ENCODE assay signal across 1 cellular context in the genomic region with DNA sequence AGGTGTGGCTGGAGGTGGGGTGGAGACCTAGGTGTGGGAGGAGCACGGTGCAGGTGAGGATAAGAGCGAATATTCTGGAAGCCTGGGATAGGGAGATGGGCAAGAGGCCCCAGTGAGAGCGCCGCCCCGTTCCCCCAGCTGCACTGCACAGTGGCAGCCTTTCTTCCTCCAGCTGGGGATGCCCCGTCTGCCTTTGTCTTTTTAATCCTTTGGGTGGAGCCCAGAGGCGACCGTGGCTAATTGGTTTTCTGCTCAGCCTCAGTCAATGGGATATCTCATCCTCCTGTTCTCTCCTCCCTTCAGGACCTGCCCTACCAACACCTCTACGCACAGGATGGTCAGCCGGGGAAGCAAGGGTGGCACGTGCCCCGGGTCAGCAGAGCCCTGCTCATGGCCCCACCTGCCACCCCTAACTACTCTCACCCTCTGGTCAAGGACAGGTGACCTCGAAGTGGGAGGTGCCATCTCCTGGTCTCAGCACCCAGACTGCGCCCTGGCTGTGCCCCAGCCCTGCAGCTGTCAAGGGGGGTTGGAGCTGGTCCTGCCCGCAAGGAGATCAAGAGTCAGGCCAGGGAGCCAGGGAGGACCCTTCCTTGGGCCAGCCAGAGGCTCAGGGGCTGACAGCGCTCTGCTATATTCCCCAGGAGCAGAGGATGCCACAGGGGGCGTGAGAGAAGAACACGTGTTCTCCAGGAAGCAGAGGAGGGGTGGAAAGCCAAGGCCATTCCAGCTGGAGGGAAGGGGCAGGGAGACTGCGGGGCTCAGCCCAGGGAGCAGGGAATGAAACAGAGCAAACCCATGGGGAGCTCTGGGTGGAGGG.
TF ChIP-seq lines count a peak whose summit lies in the region.

No MANE protein-coding gene starts in this region.

TF ChIP-seq in HepG2, 621 proteins besides CTCF, POLR2A, EP300 and RAD21 (continued from another document and continues in another):
- TF ChIP-seq, protein P1, sequence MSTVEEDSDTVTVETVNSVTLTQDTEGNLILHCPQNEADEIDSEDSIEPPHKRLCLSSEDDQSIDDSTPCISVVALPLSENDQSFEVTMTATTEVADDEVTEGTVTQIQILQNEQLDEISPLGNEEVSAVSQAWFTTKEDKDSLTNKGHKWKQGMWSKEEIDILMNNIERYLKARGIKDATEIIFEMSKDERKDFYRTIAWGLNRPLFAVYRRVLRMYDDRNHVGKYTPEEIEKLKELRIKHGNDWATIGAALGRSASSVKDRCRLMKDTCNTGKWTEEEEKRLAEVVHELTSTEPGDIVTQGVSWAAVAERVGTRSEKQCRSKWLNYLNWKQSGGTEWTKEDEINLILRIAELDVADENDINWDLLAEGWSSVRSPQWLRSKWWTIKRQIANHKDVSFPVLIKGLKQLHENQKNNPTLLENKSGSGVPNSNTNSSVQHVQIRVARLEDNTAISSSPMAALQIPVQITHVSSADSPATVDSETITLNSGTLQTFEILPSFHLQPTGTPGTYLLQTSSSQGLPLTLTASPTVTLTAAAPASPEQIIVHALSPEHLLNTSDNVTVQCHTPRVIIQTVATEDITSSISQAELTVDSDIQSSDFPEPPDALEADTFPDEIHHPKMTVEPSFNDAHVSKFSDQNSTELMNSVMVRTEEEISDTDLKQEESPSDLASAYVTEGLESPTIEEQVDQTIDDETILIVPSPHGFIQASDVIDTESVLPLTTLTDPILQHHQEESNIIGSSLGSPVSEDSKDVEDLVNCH (CRISPR knock-in tag; IDR thresholded peaks at IDR 0.05), result 0 out of 2 replicates have a peak, but pooled peaks have one; percentile 68
- 0 out of 2 replicates have a peak, but pooled peaks have one; percentile 30 for TF ChIP-seq ARHGAP35 (CRISPR knock-in tag; IDR thresholded peaks at IDR 0.05; ENCODE audit: borderline replicate concordance)
- peak; percentile 74 for TF ChIP-seq PITX1 (CRISPR knock-in tag; IDR thresholded peaks at IDR 0.05)
- no peak for TF ChIP-seq ZNF768 (CRISPR knock-in tag; IDR thresholded peaks at IDR 0.05)
- no peak for TF ChIP-seq HDAC6 (IDR thresholded peaks at IDR 0.05; ENCODE audit: low read depth, low read length)
- 0 out of 2 replicates have a peak, but pooled peaks have one; percentile 6 for TF ChIP-seq ERF (CRISPR knock-in tag; IDR thresholded peaks at IDR 0.05)
- TF ChIP-seq ZNF777 (CRISPR knock-in tag; IDR thresholded peaks at IDR 0.05), result 0 out of 2 replicates have a peak, but pooled peaks have one; percentile 16
- 0 out of 2 replicates have a peak, but pooled peaks have one; percentile 18 for TF ChIP-seq STAT5B (CRISPR knock-in tag; IDR thresholded peaks at IDR 0.05)
- TF ChIP-seq, protein P2, sequence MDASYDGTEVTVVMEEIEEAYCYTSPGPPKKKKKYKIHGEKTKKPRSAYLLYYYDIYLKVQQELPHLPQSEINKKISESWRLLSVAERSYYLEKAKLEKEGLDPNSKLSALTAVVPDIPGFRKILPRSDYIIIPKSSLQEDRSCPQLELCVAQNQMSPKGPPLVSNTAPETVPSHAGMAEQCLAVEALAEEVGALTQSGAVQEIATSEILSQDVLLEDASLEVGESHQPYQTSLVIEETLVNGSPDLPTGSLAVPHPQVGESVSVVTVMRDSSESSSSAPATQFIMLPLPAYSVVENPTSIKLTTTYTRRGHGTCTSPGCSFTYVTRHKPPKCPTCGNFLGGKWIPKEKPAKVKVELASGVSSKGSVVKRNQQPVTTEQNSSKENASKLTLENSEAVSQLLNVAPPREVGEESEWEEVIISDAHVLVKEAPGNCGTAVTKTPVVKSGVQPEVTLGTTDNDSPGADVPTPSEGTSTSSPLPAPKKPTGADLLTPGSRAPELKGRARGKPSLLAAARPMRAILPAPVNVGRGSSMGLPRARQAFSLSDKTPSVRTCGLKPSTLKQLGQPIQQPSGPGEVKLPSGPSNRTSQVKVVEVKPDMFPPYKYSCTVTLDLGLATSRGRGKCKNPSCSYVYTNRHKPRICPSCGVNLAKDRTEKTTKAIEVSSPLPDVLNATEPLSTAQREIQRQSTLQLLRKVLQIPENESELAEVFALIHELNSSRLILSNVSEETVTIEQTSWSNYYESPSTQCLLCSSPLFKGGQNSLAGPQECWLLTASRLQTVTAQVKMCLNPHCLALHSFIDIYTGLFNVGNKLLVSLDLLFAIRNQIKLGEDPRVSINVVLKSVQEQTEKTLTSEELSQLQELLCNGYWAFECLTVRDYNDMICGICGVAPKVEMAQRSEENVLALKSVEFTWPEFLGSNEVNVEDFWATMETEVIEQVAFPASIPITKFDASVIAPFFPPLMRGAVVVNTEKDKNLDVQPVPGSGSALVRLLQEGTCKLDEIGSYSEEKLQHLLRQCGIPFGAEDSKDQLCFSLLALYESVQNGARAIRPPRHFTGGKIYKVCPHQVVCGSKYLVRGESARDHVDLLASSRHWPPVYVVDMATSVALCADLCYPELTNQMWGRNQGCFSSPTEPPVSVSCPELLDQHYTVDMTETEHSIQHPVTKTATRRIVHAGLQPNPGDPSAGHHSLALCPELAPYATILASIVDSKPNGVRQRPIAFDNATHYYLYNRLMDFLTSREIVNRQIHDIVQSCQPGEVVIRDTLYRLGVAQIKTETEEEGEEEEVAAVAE (CRISPR knock-in tag; IDR thresholded peaks at IDR 0.05; ENCODE audit: borderline replicate concordance), result peak; percentile 60; the same call in 1 of the 2 replicates
- no peak for TF ChIP-seq TEAD2 (CRISPR knock-in tag; IDR thresholded peaks at IDR 0.05)
- TF ChIP-seq CHCHD3 (CRISPR knock-in tag; IDR thresholded peaks at IDR 0.05), result no peak
- TF ChIP-seq, protein P3, sequence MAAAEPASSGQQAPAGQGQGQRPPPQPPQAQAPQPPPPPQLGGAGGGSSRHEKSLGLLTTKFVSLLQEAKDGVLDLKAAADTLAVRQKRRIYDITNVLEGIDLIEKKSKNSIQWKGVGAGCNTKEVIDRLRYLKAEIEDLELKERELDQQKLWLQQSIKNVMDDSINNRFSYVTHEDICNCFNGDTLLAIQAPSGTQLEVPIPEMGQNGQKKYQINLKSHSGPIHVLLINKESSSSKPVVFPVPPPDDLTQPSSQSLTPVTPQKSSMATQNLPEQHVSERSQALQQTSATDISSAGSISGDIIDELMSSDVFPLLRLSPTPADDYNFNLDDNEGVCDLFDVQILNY (CRISPR knock-in tag; conservative IDR thresholded peaks at IDR 0.05), result no peak
- 0 out of 2 replicates have a peak, but pooled peaks have one; percentile 15 for TF ChIP-seq KDM4B (CRISPR knock-in tag; IDR thresholded peaks at IDR 0.05)
- peak; percentile 49 for TF ChIP-seq PHF5A (CRISPR knock-in tag; IDR thresholded peaks at IDR 0.05; ENCODE audit: low read depth, unreplicated experiment)
- TF ChIP-seq SOX6 (IDR thresholded peaks at IDR 0.05), result no peak
- TF ChIP-seq SOX6 (CRISPR knock-in tag; IDR thresholded peaks at IDR 0.05), result no peak; the same call in 1 of the 2 replicates
- no peak for TF ChIP-seq LCORL (IDR thresholded peaks at IDR 0.05)
- 0 out of 2 replicates have a peak, but pooled peaks have one; percentile 16 for TF ChIP-seq LCORL (CRISPR knock-in tag; IDR thresholded peaks at IDR 0.05)
- no peak for TF ChIP-seq DR1 (CRISPR knock-in tag; IDR thresholded peaks at IDR 0.05)
- no peak for TF ChIP-seq MIXL1 (CRISPR knock-in tag; IDR thresholded peaks at IDR 0.05)
- no peak for TF ChIP-seq ZNF557 (CRISPR knock-in tag; IDR thresholded peaks at IDR 0.05)
- no peak for TF ChIP-seq ZFP36L1 (CRISPR knock-in tag; IDR thresholded peaks at IDR 0.05)
- TF ChIP-seq BCL6 (CRISPR knock-in tag; IDR thresholded peaks at IDR 0.05), result peak; percentile 15; the same call in 1 of the 2 replicates
- TF ChIP-seq ZFP91 (CRISPR knock-in tag; IDR thresholded peaks at IDR 0.05; ENCODE audit: borderline replicate concordance), result no peak; the same call in 1 of the 2 replicates
- 0 out of 2 replicates have a peak, but pooled peaks have one; percentile 6 for TF ChIP-seq ZNF580 (CRISPR knock-in tag; IDR thresholded peaks at IDR 0.05; ENCODE audit: borderline replicate concordance, low read depth)
- no peak for TF ChIP-seq JUNB (CRISPR knock-in tag; IDR thresholded peaks at IDR 0.05; ENCODE audit: borderline replicate concordance)
- peak; percentile 73 for TF ChIP-seq ELF3 (CRISPR knock-in tag; IDR thresholded peaks at IDR 0.05)
- peak; percentile 40; the same call in 1 of the 2 replicates for TF ChIP-seq KDM2A (CRISPR knock-in tag; IDR thresholded peaks at IDR 0.05; ENCODE audit: borderline replicate concordance, low read depth)
- 0 out of 2 replicates have a peak, but pooled peaks have one; percentile 57 for TF ChIP-seq MEIS1 (CRISPR knock-in tag; IDR thresholded peaks at IDR 0.05; ENCODE audit: borderline replicate concordance)
- TF ChIP-seq ZNF616 (CRISPR knock-in tag; IDR thresholded peaks at IDR 0.05; ENCODE audit: low read depth), result peak; percentile 76; the same call in 1 of the 2 replicates
- no peak for TF ChIP-seq ZBTB21 (CRISPR knock-in tag; IDR thresholded peaks at IDR 0.05)
- TF ChIP-seq ZBTB20 (CRISPR knock-in tag; IDR thresholded peaks at IDR 0.05; ENCODE audit: borderline replicate concordance, low read depth), result peak; percentile 2; the same call in 1 of the 2 replicates
- TF ChIP-seq ZNF691 (CRISPR knock-in tag; IDR thresholded peaks at IDR 0.05; ENCODE audit: borderline replicate concordance, low read depth), result peak; percentile 58; the same call in 1 of the 2 replicates
- peak; percentile 45 for TF ChIP-seq KAT8 (CRISPR knock-in tag; IDR thresholded peaks at IDR 0.05)
- TF ChIP-seq ZNF569 (CRISPR knock-in tag; IDR thresholded peaks at IDR 0.05; ENCODE audit: borderline replicate concordance), result no peak
- TF ChIP-seq MTA1 (CRISPR knock-in tag; IDR thresholded peaks at IDR 0.05; ENCODE audit: borderline replicate concordance), result 0 out of 2 replicates have a peak, but pooled peaks have one; percentile 19
- no peak for TF ChIP-seq TBX3 (IDR thresholded peaks at IDR 0.05; ENCODE audit: borderline replicate concordance)
- TF ChIP-seq TFDP2 (CRISPR knock-in tag; IDR thresholded peaks at IDR 0.05), result no peak
- TF ChIP-seq RELA (CRISPR knock-in tag; IDR thresholded peaks at IDR 0.05), result no peak
- TF ChIP-seq, protein P4, sequence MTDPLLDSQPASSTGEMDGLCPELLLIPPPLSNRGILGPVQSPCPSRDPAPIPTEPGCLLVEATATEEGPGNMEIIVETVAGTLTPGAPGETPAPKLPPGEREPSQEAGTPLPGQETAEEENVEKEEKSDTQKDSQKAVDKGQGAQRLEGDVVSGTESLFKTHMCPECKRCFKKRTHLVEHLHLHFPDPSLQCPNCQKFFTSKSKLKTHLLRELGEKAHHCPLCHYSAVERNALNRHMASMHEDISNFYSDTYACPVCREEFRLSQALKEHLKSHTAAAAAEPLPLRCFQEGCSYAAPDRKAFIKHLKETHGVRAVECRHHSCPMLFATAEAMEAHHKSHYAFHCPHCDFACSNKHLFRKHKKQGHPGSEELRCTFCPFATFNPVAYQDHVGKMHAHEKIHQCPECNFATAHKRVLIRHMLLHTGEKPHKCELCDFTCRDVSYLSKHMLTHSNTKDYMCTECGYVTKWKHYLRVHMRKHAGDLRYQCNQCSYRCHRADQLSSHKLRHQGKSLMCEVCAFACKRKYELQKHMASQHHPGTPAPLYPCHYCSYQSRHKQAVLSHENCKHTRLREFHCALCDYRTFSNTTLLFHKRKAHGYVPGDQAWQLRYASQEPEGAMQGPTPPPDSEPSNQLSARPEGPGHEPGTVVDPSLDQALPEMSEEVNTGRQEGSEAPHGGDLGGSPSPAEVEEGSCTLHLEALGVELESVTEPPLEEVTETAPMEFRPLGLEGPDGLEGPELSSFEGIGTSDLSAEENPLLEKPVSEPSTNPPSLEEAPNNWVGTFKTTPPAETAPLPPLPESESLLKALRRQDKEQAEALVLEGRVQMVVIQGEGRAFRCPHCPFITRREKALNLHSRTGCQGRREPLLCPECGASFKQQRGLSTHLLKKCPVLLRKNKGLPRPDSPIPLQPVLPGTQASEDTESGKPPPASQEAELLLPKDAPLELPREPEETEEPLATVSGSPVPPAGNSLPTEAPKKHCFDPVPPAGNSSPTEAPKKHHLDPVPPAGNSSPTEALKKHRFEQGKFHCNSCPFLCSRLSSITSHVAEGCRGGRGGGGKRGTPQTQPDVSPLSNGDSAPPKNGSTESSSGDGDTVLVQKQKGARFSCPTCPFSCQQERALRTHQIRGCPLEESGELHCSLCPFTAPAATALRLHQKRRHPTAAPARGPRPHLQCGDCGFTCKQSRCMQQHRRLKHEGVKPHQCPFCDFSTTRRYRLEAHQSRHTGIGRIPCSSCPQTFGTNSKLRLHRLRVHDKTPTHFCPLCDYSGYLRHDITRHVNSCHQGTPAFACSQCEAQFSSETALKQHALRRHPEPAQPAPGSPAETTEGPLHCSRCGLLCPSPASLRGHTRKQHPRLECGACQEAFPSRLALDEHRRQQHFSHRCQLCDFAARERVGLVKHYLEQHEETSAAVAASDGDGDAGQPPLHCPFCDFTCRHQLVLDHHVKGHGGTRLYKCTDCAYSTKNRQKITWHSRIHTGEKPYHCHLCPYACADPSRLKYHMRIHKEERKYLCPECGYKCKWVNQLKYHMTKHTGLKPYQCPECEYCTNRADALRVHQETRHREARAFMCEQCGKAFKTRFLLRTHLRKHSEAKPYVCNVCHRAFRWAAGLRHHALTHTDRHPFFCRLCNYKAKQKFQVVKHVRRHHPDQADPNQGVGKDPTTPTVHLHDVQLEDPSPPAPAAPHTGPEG (CRISPR knock-in tag; IDR thresholded peaks at IDR 0.05), result 0 out of 2 replicates have a peak, but pooled peaks have one; percentile 16
- no peak for TF ChIP-seq ZIK1 (CRISPR knock-in tag; IDR thresholded peaks at IDR 0.05; ENCODE audit: borderline replicate concordance, low read depth)
- TF ChIP-seq NCOA2 (CRISPR knock-in tag; IDR thresholded peaks at IDR 0.05), result peak; percentile 54
